Comparison of ENCODE assay signal across 8 cellular contexts in the genomic region with DNA sequence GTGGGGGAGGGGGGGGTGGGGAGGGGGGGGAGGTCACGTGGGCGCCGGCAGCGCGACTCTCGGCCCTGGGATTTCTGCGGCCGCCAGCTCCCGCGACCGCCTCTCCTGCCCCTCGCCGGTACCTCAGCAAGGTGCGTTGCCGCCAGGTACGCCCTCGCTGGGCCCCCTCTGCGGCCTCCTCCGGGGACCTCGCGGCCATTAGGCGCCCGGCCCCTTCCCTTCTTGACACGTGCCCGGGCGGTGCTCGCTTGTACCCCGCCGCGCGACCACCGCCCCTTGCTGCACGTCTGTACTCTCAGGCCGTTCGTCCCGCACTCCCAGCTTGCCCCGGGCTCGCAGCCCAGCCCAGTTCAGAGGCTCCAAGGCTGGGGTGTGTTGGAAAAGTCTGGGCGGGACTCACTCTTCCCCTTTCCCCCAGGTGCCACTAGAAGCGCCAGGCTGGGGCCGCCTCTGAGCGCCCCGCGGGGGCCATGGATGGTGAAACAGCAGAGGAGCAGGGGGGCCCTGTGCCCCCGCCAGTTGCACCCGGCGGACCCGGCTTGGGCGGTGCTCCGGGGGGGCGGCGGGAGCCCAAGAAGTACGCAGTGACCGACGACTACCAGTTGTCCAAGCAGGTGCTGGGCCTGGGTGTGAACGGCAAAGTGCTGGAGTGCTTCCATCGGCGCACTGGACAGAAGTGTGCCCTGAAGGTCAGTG. TPM values are rescaled to one million over a fixed set of nuclear protein-coding genes. Genes with fewer than 3 reads are reported as not detected.
DNase-seq lines count a peak whose midpoint lies in the region; ATAC-seq and TF ChIP-seq lines count a peak whose summit lies in the region.

MAPKAPK3 (plus strand) TSS at position 56 of the 696 bp plus-strand sequence; CDS start at position 471, 415 bp downstream.

- H3K27ac ChIP-seq in SU-DHL-6 (ENCODE audit: low read depth, low read length) (peak within 1 kb of the TSS; percentile 29; the same call in 1 of the 2 replicates), ectodermal cell (ENCODE audit: insufficient read depth, low read depth, low read length, poor library complexity, severe bottlenecking) (no peak within 1 kb of the TSS), urinary bladder (ENCODE audit: low read depth) (peak within 1 kb of the TSS; percentile 77)

- H3K9me3 ChIP-seq in BE2C (no peaks in the 10 kb centered on the region), SU-DHL-6 (ENCODE audit: insufficient read depth, low read length) (no peaks in the 10 kb centered on the region), ectodermal cell (ENCODE audit: control insufficient read depth, low read length) (no peaks in the 10 kb centered on the region), mucosa of descending colon (no peaks in the 10 kb centered on the region)

- no peak for DNase-seq in BE2C
- peak in 2 of 3 donors; percentile 67 to 81 for DNase-seq in mucosa of descending colon
- DNase-seq in KG1 (lab: John Stamatoyannopoulos, UW) = no peak

- peak; percentile 17 for ATAC-seq in GM18907 (IDR thresholded peaks at IDR 0.05; ENCODE audit: unreplicated experiment)
- peak; percentile 14 for ATAC-seq in HG03280 (IDR thresholded peaks at IDR 0.05; ENCODE audit: unreplicated experiment)
- ATAC-seq in mucosa of descending colon = peak; percentile 60

- peak within 1 kb of the TSS; percentile 57 for H3K4me3 ChIP-seq in BE2C (ENCODE audit: low read depth, low read length)
- H3K4me3 ChIP-seq in SU-DHL-6 (ENCODE audit: insufficient read depth, low read length, poor library complexity, severe bottlenecking) = peak within 1 kb of the TSS; percentile 76
- peak within 1 kb of the TSS; percentile 72 for H3K4me3 ChIP-seq in ectodermal cell (ENCODE audit: insufficient read depth, low read depth, low read length)
- H3K4me3 ChIP-seq in mucosa of descending colon = peak within 1 kb of the TSS; percentile 41
- peak within 1 kb of the TSS; percentile 76 for H3K4me3 ChIP-seq in urinary bladder (ENCODE audit: low read depth, low read length)

- no peaks in the 10 kb centered on the region for H3F3A ChIP-seq in SU-DHL-6 (ENCODE audit: insufficient read depth)

- no peaks in the 10 kb centered on the region for H3K79me2 ChIP-seq in SU-DHL-6 (ENCODE audit: insufficient read depth, low read length)

- H2AFZ ChIP-seq in SU-DHL-6 (ENCODE audit: low read depth, low read length, severe bottlenecking) = peak within 1 kb of the TSS; percentile 90

- H3K27me3 ChIP-seq in BE2C = no peaks in the 10 kb centered on the region
- H3K27me3 ChIP-seq in SU-DHL-6 (ENCODE audit: low read length) = no peaks in the 10 kb centered on the region
- peaks cover 26% of the 10 kb centered on the region for H3K27me3 ChIP-seq in ectodermal cell (ENCODE audit: control insufficient read depth, insufficient read depth, low read length, poor library complexity, severe bottlenecking)

- H3K4me1 ChIP-seq in BE2C (no peaks in the 10 kb centered on the region), ectodermal cell (ENCODE audit: control insufficient read depth, insufficient read depth, low read length) (peaks cover 20% of the 10 kb centered on the region), mucosa of descending colon (ENCODE audit: low read depth) (peaks cover 22% of the 10 kb centered on the region), urinary bladder (ENCODE audit: insufficient read depth) (peaks cover 2% of the 10 kb centered on the region)

- no peaks in the 10 kb centered on the region for H4K20me1 ChIP-seq in SU-DHL-6 (ENCODE audit: low read depth, low read length)

- WGBS in ectodermal cell, 2 experiments = 2% methylated on average over 58 of the region's 58 CpGs
- under 1% methylated on average over 58 of the region's 58 CpGs for WGBS in urinary bladder

- intact Hi-C loops in mucosa of descending colon (cut with DNase I, micrococcal nuclease) = loop anchor here in 1 of 2 donors (5.0 kb wide), 1 partner anchor 765 kb away; no protein-coding TSS in a partner anchor

- TF ChIP-seq CTCF in BE2C (IDR thresholded peaks at IDR 0.05; ENCODE audit: low read depth, low read length) = no peak
- TF ChIP-seq CTCF in SU-DHL-6 (IDR thresholded peaks at IDR 0.05; ENCODE audit: insufficient read depth, low read length, poor library complexity, severe bottlenecking) = no peak
- no peak for TF ChIP-seq CTCF in mucosa of descending colon (IDR thresholded peaks at IDR 0.05)

- H3K9ac ChIP-seq in SU-DHL-6 (ENCODE audit: low read length) = peak within 1 kb of the TSS; percentile 70

- no peaks in the 10 kb centered on the region for H3K9me2 ChIP-seq in SU-DHL-6 (replicated peaks; ENCODE audit: insufficient read depth, low read length)

- H3K36me3 ChIP-seq in BE2C (no peaks in the 10 kb centered on the region), SU-DHL-6 (ENCODE audit: low read length) (no peaks in the 10 kb centered on the region), ectodermal cell (ENCODE audit: control insufficient read depth, insufficient read depth, low read length) (no peaks in the 10 kb centered on the region), mucosa of descending colon (ENCODE audit: low read depth) (no peaks in the 10 kb centered on the region), urinary bladder (ENCODE audit: insufficient read depth) (no peaks in the 10 kb centered on the region)

- H3K4me2 ChIP-seq in SU-DHL-6 (ENCODE audit: low read depth, low read length, poor library complexity, severe bottlenecking) = peak within 1 kb of the TSS; percentile 78

RNA-seq across cellular contexts. Expression of gene MAPKAPK3, which starts in this region (rescaled TPM):
- 21.5 TPM for polyA plus RNA-seq in BE2C (2012; ENCODE audit: insufficient read depth, insufficient read length, low read depth)
- polyA plus RNA-seq in ectodermal cell (2013, experiment 1 of 4) = 78.1 TPM
- 88.5 TPM for polyA plus RNA-seq in ectodermal cell (2013, experiment 2 of 4)
- 57.0 TPM for polyA plus RNA-seq in ectodermal cell (2013, experiment 3 of 4)
- 69.1 TPM for polyA plus RNA-seq in ectodermal cell (2013, experiment 4 of 4)
- total RNA-seq in mucosa of descending colon = 10 to 100 TPM; 21.5 to 33.5 (median 25.5) TPM
- 20.5 TPM for total RNA-seq in urinary bladder
- 23.0 TPM for polyA plus RNA-seq in urinary bladder

Comparison
In these comparisons a context has a peak if more than half of its experiments do, and no peak if none do; other contexts are left out.
1. DNase-seq: peak in mucosa of descending colon (2 of 3); none in BE2C (single experiment) and KG1 (single experiment).
2. Peak in every context shown above with its lines, with median percentiles within 50 percentile points of each other: H3K4me3 ChIP-seq and ATAC-seq.